ENCODE assay signal across 19 cellular contexts in genomic region chr20:21214431-21214830, GRCh38.
DNase-seq lines count a peak whose midpoint lies in the region; ATAC-seq, FAIRE-seq and TF ChIP-seq lines count a peak whose summit lies in the region.
"Had no signal": no experiment of that assay in that cellular context is flagged by ENCODE, and none has a peak within 500 bp of the region (broad histone marks: within the 10 kb centered on the region; RNA-seq: fewer than 3 reads in every experiment).

No MANE protein-coding gene starts in this region.

- DNase-seq in HepG2 (ENCODE audit: low spot score): peak; percentile 18
- DNase-seq in right lobe of liver: no peak
- peak; percentile 5 for DNase-seq in astrocyte of the cerebellum (ENCODE audit: low read depth)
- DNase-seq in HTR-8/SVneo (ENCODE audit: insufficient read length, low spot score): no peak
- no peak for DNase-seq in ecto neural progenitor cell (ENCODE audit: low spot score)
- DNase-seq in NCI-H2081 treated with DMSO at 0.1 percent for 48 hours (lab: John Stamatoyannopoulos, UW): no peak
- DNase-seq in spleen: no peak
- DNase-seq: Calu3; CD4-positive, alpha-beta memory T cell; DMS53; HCEC 1CT; KBM-7; NCI-H1436; NCI-H2029; NCI-H524; OCI-M1 had no signal

- H3K9me3 ChIP-seq in HepG2 (ENCODE audit: low read length) (no peaks in the 10 kb centered on the region), right lobe of liver (no peaks in the 10 kb centered on the region), spleen (no peaks in the 10 kb centered on the region)

- in situ Hi-C loops in HepG2 (cut with HindIII; ENCODE audit: extremely low pct_ligation_motif_present, low pct_unique_long_range_greater_than_20kb) (no loop called here), astrocyte of the cerebellum (cut with HindIII; ENCODE audit: low sequenced_read_pairs) (no loop called here)

- peaks cover 20 to 55% of the 10 kb centered on the region in 2 experiments for H3K36me3 ChIP-seq in HepG2 (replicated peaks in 1 of 2; ENCODE audit: control insufficient read depth in 1 of 2, insufficient read depth in 2 of 2, low read length in 2 of 2)
- no peaks in the 10 kb centered on the region for H3K36me3 ChIP-seq in right lobe of liver
- peaks cover 0 to 63% (median 5%) of the 10 kb centered on the region in 6 donors for H3K36me3 ChIP-seq in spleen

- intact Hi-C loops in HepG2 (cut with micrococcal nuclease; ENCODE audit: unreplicated experiment): no loop called here
- intact Hi-C loops in right lobe of liver (cut with DNase I): no loop called here
- intact Hi-C loops in spleen (cut with DNase I; ENCODE audit: low total_unique reads): no loop called here

- no peaks in the 10 kb centered on the region for H4K20me1 ChIP-seq in HepG2 (ENCODE audit: insufficient read depth, low read length)

- H3K4me3 ChIP-seq in HepG2 (replicated peaks in 1 of 3; ENCODE audit: insufficient read depth in 1 of 3, low read depth in 2 of 3, low read length in 3 of 3) (no peak overlapping the region), right lobe of liver (no peak overlapping the region), astrocyte of the cerebellum (ENCODE audit: low read depth, low read length) (no peak overlapping the region), spleen (no peak overlapping the region)

- H3K4me1 ChIP-seq in HepG2 (ENCODE audit: insufficient read depth, low read length) (no peaks in the 10 kb centered on the region), right lobe of liver (no peaks in the 10 kb centered on the region), spleen (no peaks in the 10 kb centered on the region)

- TF ChIP-seq POLR2A in HepG2 (IDR thresholded peaks at IDR 0.05; ENCODE audit: insufficient read depth in 1 of 2, low read depth in 2 of 2, low read length in 2 of 2) (no peak), right lobe of liver (IDR thresholded peaks at IDR 0.05) (no peak), spleen (IDR thresholded peaks at IDR 0.05) (no peak)

- H3K9ac ChIP-seq in HepG2 (ENCODE audit: insufficient read depth, low read depth, low read length): no peak overlapping the region

- H3K27me3 ChIP-seq in HepG2 (ENCODE audit: control insufficient read depth in 1 of 2, insufficient read depth in 2 of 2, low read length in 2 of 2): no peaks in the 10 kb centered on the region
- no peaks in the 10 kb centered on the region for H3K27me3 ChIP-seq in right lobe of liver
- H3K27me3 ChIP-seq in spleen (replicated peaks in 1 of 7): no peaks in the 10 kb centered on the region

- POLR2A ChIA-PET in HepG2 (lab: Yijun Ruan, JAX): no interaction called here

- H3K27ac ChIP-seq in HepG2 (ENCODE audit: extremely low read length, insufficient read depth, low read length): no peak overlapping the region
- no peak overlapping the region for H3K27ac ChIP-seq in right lobe of liver
- no peak overlapping the region for H3K27ac ChIP-seq in spleen
- H3K27ac ChIP-seq: RWPE1 had no signal

- no peak for TF ChIP-seq RAD21 in HepG2 (CRISPR knock-in tag; IDR thresholded peaks at IDR 0.05)

- CTCF ChIA-PET in HepG2 (lab: Yijun Ruan, JAX; ENCODE audit: low intra/inter-chr PET ratio, low total read pairs): no interaction called here

- no peak overlapping the region for H2AFZ ChIP-seq in HepG2 (ENCODE audit: low read length)

- TF ChIP-seq CTCF in HepG2 (CRISPR knock-in tag; IDR thresholded peaks at IDR 0.05) (no peak), right lobe of liver (IDR thresholded peaks at IDR 0.05) (no peak), astrocyte of the cerebellum (IDR thresholded peaks at IDR 0.05; ENCODE audit: low read depth, low read length, missing control alignments) (no peak), spleen (IDR thresholded peaks at IDR 0.05 in 8 of 11, conservative IDR thresholded peaks at IDR 0.05 in 3 of 11) (no peak)

- ATAC-seq in HepG2: no peak
- ATAC-seq in right lobe of liver: no peak
- peak; percentile 33 for ATAC-seq in esophagus mucosa

- WGBS in HepG2 (ENCODE audit: low lambda C conversion rate): 97% methylated on average over 1 of the region's 1 CpG
- 83% methylated on average over 1 of the region's 1 CpG for WGBS in right lobe of liver (ENCODE audit: insufficient coverage, low coverage, low lambda C conversion rate, missing lambda C conversion rate)
- whole genome bisulfite sequencing in spleen, 5 donors: 89 to 100% (median 94%) methylated on average over 1 of the region's 1 CpG

- no peaks in the 10 kb centered on the region for H3K79me2 ChIP-seq in HepG2 (ENCODE audit: insufficient read depth, low read length)

- no peak for TF ChIP-seq EP300 in HepG2 (IDR thresholded peaks at IDR 0.05; ENCODE audit: low read depth in 2 of 2, low read length in 2 of 2)
- TF ChIP-seq EP300 in HepG2 (CRISPR knock-in tag; IDR thresholded peaks at IDR 0.05; ENCODE audit: borderline replicate concordance): no peak

- no peak overlapping the region for H3K4me2 ChIP-seq in HepG2 (ENCODE audit: low read depth, low read length)

- FAIRE-seq in HepG2 (lab: Jason Lieb, UNC): no peak
- no peak for FAIRE-seq in HTR-8/SVneo (lab: Jason Lieb, UNC)
- FAIRE-seq: GM19239 had no signal

- no TSS peak for BruUV-seq in HepG2 (replicated peaks; lab: Mats Ljungman, UMichigan)

TF ChIP-seq in HepG2, 621 proteins besides CTCF, POLR2A, EP300 and RAD21:
- TF ChIP-seq RBM39 (IDR thresholded peaks at IDR 0.05; ENCODE audit: low read depth, low read length, poor library complexity, severe bottlenecking): no peak
- TF ChIP-seq ZNF720 (CRISPR knock-in tag; IDR thresholded peaks at IDR 0.05): no peak

Comparison
In these comparisons a context has a peak if more than half of its experiments do, and no peak if none do; other contexts are left out.
1. DNase-seq: peak in HepG2 (single experiment) and astrocyte of the cerebellum (single experiment); none in right lobe of liver (0 of 3), HTR-8/SVneo (single experiment), ecto neural progenitor cell (single experiment), NCI-H2081 treated with DMSO at 0.1 percent for 48 hours (single experiment) and spleen (single experiment).